23 cellular contexts compared by ENCODE assay signal in the genomic region with DNA sequence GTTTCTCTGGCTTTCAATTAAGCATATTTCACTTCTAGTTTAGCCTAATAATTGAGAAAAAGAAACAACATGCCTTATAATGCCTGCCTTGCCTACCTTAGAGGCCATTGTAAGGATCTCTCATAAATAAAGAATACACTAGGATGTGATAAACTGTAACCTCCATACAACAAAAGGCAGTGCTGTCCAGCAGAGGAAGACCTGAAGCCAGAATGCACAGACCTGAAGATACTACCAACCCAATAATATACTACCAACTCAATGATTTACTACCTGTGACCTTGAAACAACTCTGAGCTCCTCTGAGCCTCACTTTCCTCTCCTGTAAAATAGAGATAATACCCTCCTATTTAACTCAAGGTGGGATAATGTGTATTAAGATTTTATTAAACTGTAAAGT.
"Had no signal": no experiment of that assay in that cellular context is flagged by ENCODE, and none has a peak within 500 bp of the region (broad histone marks: within the 10 kb centered on the region; RNA-seq: fewer than 3 reads in every experiment).

No MANE protein-coding gene starts in this region.

- FAIRE-seq: colon, endothelial cell of umbilical vein, frontal cortex, kidney had no signal

- H3K4me2 ChIP-seq: hepatocyte had no signal

- DNase-seq: dermis blood vessel endothelial cell; dorsolateral prefrontal cortex; effector CD4-positive, alpha-beta T cell; effector memory CD4-positive, alpha-beta T cell; foreskin keratinocyte; heart left ventricle; hypothalamus; immature natural killer cell; islet precursor cell; kidney; left cardiac atrium; left ventricle myocardium inferior; lower lobe of right lung; mesenchymal stem cell; mucosa of descending colon; naive B cell had no signal

- H3K79me2 ChIP-seq: hepatocyte had no signal

- H3K4me3 ChIP-seq: coronary artery, dorsolateral prefrontal cortex, esophagus muscularis mucosa, gastroesophageal sphincter, heart left ventricle, hepatocyte, left ventricle myocardium inferior, lower lobe of right lung, mucosa of descending colon had no signal

- H3K27ac ChIP-seq: coronary artery, dorsolateral prefrontal cortex, esophagus muscularis mucosa, foreskin keratinocyte, gastroesophageal sphincter, heart left ventricle, hepatocyte, left ventricle myocardium inferior, lower lobe of right lung had no signal

- H3K36me3 ChIP-seq: esophagus muscularis mucosa, gastroesophageal sphincter, heart left ventricle, left ventricle myocardium inferior, lower lobe of right lung had no signal

- H3K4me1 ChIP-seq: foreskin keratinocyte had no signal

- H3K27me3 ChIP-seq: dorsolateral prefrontal cortex, esophagus muscularis mucosa, gastroesophageal sphincter, heart left ventricle, hepatocyte had no signal

- H2AFZ ChIP-seq: hepatocyte had no signal

- ATAC-seq: foreskin keratinocyte, gastroesophageal sphincter, lower lobe of right lung, mucosa of descending colon had no signal

- H3K9me3 ChIP-seq: esophagus muscularis mucosa, gastroesophageal sphincter, heart left ventricle, left ventricle myocardium inferior, lower lobe of right lung, mucosa of descending colon had no signal
